ENCODE assay signal across 17 cellular contexts in the genomic region with DNA sequence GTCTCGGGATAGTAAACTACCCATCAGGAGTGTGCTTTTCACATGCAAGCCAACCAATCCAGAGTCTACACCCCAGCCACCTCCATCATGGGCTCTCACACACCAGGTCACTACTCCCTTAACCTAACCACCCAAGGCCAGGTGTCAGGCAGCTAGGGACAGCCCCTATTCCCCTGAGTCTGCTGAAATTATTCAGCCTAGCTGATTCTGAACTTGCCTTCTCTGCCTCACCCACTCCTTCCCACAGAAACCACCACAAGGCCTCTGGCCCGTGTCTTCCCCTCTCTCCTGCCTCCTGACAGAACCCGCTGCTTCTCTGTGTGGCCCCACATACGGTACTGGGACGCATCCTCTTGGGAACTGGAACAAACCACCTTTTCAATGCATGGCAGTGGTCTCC.
DNase-seq lines count a peak whose midpoint lies in the region; ATAC-seq, FAIRE-seq and TF ChIP-seq lines count a peak whose summit lies in the region.
"Had no signal": no experiment of that assay in that cellular context is flagged by ENCODE, and none has a peak within 500 bp of the region (broad histone marks: within the 10 kb centered on the region; RNA-seq: fewer than 3 reads in every experiment).

No MANE protein-coding gene starts in this region.

- 73 to 90% (median 85%) methylated on average over 5 of the region's 5 CpGs for WGBS in stomach, 5 donors

- peaks cover 2% of the 10 kb centered on the region for H3K4me1 Mint-ChIP-seq in activated CD8-positive, alpha-beta memory T cell treated with anti-CD3 and anti-CD28 coated beads, Interleukin-2, amount 10 ng/mL, durations not matched to agents 7 days and 5 days

- CTCF ChIA-PET in activated CD8-positive, alpha-beta memory T cell treated with anti-CD3 and anti-CD28 coated beads, Interleukin-2, amount 10 ng/mL, durations not matched to agents 7 days and 5 days (lab: Charles Lee) = no interaction called here

- DNase-seq in activated CD8-positive, alpha-beta memory T cell treated with anti-CD3 and anti-CD28 coated beads, Interleukin-2, amount 10 ng/mL, durations not matched to agents 7 days and 5 days = peak; percentile 34
- no peak for DNase-seq in activated CD8-positive, alpha-beta memory T cell treated with anti-CD3 and anti-CD28 coated beads, Interleukin-2, amount 50 U/mL, for 4 hours
- DNase-seq in stomach = peak; percentile 0
- DNase-seq in left colon = no peak
- DNase-seq in frontal cortex (ENCODE audit: low spot score in 2 of 2) = no peak
- DNase-seq in kidney glomerular epithelial cell (lab: John Stamatoyannopoulos, UW) = no peak
- DNase-seq: activated gamma-delta T cell treated with Interleukin-2 at 50 U/mL for 16 hours; effector CD4-positive, alpha-beta T cell; NCI-H69; stimulated activated CD4-positive, alpha-beta T cell treated with anti-CD3 and anti-CD28 coated beads, Interleukin-4, amount 100 ng/mL, for 1 hour; T-helper 2 cell had no signal

- no peaks in the 10 kb centered on the region for H3K36me3 Mint-ChIP-seq in activated CD8-positive, alpha-beta memory T cell treated with anti-CD3 and anti-CD28 coated beads, Interleukin-2, amount 10 ng/mL, durations not matched to agents 7 days and 5 days
- H3K36me3 Mint-ChIP-seq: type B pancreatic cell had no signal

- FAIRE-seq in frontal cortex (lab: Jason Lieb, UNC) = no peak
- FAIRE-seq: A204.1, G401.6 had no signal

- no peak for ATAC-seq in activated CD8-positive, alpha-beta memory T cell treated with anti-CD3 and anti-CD28 coated beads, Interleukin-2, amount 10 ng/mL, durations not matched to agents 7 days and 5 days
- ATAC-seq in GM21737 (IDR thresholded peaks at IDR 0.05; ENCODE audit: unreplicated experiment) = peak; percentile 99
- peak; percentile 99 for ATAC-seq in HG03354 (IDR thresholded peaks at IDR 0.05; ENCODE audit: poor library complexity, severe bottlenecking, unreplicated experiment)
- no peak for ATAC-seq in left colon

- no peaks in the 10 kb centered on the region for H3K9me3 ChIP-seq in stomach
- H3K9me3 ChIP-seq: neutrophil had no signal

- H3K27me3 Mint-ChIP-seq in activated CD8-positive, alpha-beta memory T cell treated with anti-CD3 and anti-CD28 coated beads, Interleukin-2, amount 10 ng/mL, durations not matched to agents 7 days and 5 days = peaks cover 4% of the 10 kb centered on the region

- no peaks in the 10 kb centered on the region for H3K4me1 ChIP-seq in stomach

- H3K27ac ChIP-seq in stomach = no peak overlapping the region
- H3K27ac ChIP-seq: neutrophil had no signal

- H3K27me3 ChIP-seq in stomach = no peaks in the 10 kb centered on the region
- H3K27me3 ChIP-seq: neutrophil had no signal

- intact Hi-C loops in stomach (cut with DNase I; ENCODE audit: low total_unique reads) (no loop called here), left colon (cut with DNase I, micrococcal nuclease) (no loop called here)

- H3K27ac Mint-ChIP-seq in activated CD8-positive, alpha-beta memory T cell treated with anti-CD3 and anti-CD28 coated beads, Interleukin-2, amount 10 ng/mL, durations not matched to agents 7 days and 5 days = no peak overlapping the region
- H3K27ac Mint-ChIP-seq: type B pancreatic cell had no signal

- no peak for TF ChIP-seq POLR2A in stomach (IDR thresholded peaks at IDR 0.05)

- no peaks in the 10 kb centered on the region for H3K9me3 Mint-ChIP-seq in activated CD8-positive, alpha-beta memory T cell treated with anti-CD3 and anti-CD28 coated beads, Interleukin-2, amount 10 ng/mL, durations not matched to agents 7 days and 5 days (ENCODE audit: low read depth)
- H3K9me3 Mint-ChIP-seq: type B pancreatic cell had no signal

- H3K36me3 ChIP-seq in stomach = no peaks in the 10 kb centered on the region
- H3K36me3 ChIP-seq: neutrophil had no signal

- H3K4me3 ChIP-seq in stomach = no peak overlapping the region

- no peak overlapping the region for H3K4me3 Mint-ChIP-seq in activated CD8-positive, alpha-beta memory T cell treated with anti-CD3 and anti-CD28 coated beads, Interleukin-2, amount 10 ng/mL, durations not matched to agents 7 days and 5 days
- H3K4me3 Mint-ChIP-seq: type B pancreatic cell had no signal

- TF ChIP-seq EP300 in stomach (IDR thresholded peaks at IDR 0.05) = no peak

- TF ChIP-seq CTCF in stomach (IDR thresholded peaks at IDR 0.05) = no peak

Comparison
In these comparisons a context has a peak if more than half of its experiments do, and no peak if none do; other contexts are left out.
1. DNase-seq: peak in activated CD8-positive, alpha-beta memory T cell treated with anti-CD3 and anti-CD28 coated beads, Interleukin-2, amount 10 ng/mL, durations not matched to agents 7 days and 5 days (single experiment) and stomach (single experiment); none in activated CD8-positive, alpha-beta memory T cell treated with anti-CD3 and anti-CD28 coated beads, Interleukin-2, amount 50 U/mL, for 4 hours (single experiment), left colon (0 of 2), frontal cortex (0 of 2) and kidney glomerular epithelial cell (single experiment).
2. ATAC-seq: peak in GM21737 (single experiment) and HG03354 (single experiment); none in activated CD8-positive, alpha-beta memory T cell treated with anti-CD3 and anti-CD28 coated beads, Interleukin-2, amount 10 ng/mL, durations not matched to agents 7 days and 5 days (single experiment) and left colon (single experiment).